In genomic region chr15:53295574-53295973, GRCh38 we compare ENCODE assay signal across 1 cellular context.
TF ChIP-seq lines count a peak whose summit lies in the region.

No MANE protein-coding gene starts in this region.

TF ChIP-seq in liver, 16 proteins besides CTCF, POLR2A, EP300 and RAD21 (continued from another document):
- TF ChIP-seq GABPA (IDR thresholded peaks at IDR 0.05 in 1 of 2, conservative IDR thresholded peaks at IDR 0.05 in 1 of 2) = no peak
- no peak for TF ChIP-seq FOXA2 (IDR thresholded peaks at IDR 0.05)
